In the genomic region with DNA sequence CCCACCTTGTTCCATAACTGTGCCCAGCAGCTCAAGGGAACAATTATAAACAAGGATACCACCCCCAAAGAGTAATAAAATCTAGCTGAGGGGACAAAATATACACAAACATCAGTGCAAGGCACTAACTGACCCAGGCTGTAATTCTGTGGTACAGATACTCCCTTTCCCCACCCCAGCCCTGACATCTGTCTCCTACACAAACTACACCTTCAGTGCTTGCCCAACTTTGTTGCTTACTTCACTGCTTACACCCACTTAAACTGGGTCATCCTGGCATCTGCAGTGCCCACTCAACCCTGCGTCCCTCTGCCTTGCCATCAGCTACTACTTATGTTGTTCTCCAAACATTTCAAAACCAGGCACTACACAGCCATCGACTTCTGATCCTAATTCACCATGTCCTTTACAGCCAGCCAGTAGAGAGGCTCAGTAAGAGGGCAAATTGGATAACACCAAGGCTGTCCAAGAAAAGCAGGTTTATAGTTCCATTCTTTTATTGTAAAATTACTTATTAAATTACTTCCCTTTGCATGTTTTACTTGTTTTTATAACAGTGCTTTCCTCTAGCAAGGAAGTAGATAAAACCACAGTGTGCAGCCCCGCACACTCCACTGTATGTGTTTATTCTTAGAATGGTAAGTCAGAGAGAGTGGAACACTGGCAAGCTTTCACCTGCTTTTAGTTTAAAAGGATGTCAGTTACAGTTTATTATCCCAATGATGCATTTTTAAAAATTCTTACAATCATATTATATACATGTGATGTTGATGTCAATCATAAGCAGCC, we compare ENCODE assay signal across 13 cellular contexts.
DNase-seq lines count a peak whose midpoint lies in the region; ATAC-seq and TF ChIP-seq lines count a peak whose summit lies in the region.
"Had no signal": no experiment of that assay in that cellular context is flagged by ENCODE, and none has a peak within 500 bp of the region (broad histone marks: within the 10 kb centered on the region; RNA-seq: fewer than 3 reads in every experiment).

No MANE protein-coding gene starts in this region.

- TF ChIP-seq CTCF in HEK293 (tag by site-specific recombination; IDR thresholded peaks at IDR 0.05): no peak
- no peak for TF ChIP-seq CTCF in mucosa of descending colon (IDR thresholded peaks at IDR 0.05)

- H3K4me1 ChIP-seq in CD4-positive, alpha-beta memory T cell (ENCODE audit: insufficient read depth, low read length): peaks cover 69% of the 10 kb centered on the region
- H3K4me1 ChIP-seq in HEK293 (ENCODE audit: control insufficient read depth, insufficient read depth, low read length): peaks cover 9% of the 10 kb centered on the region; the same call in 1 of the 2 replicates
- H3K4me1 ChIP-seq in mucosa of descending colon (ENCODE audit: low read depth): peaks cover 2% of the 10 kb centered on the region
- H3K4me1 ChIP-seq: SJCRH30 had no signal

- CTCF ChIA-PET in CD4-positive, alpha-beta memory T cell (lab: Charles Lee; ENCODE audit: partially characterized antibody): interaction anchor here (1.3 to 2.4 kb wide), 2 partner anchors 18 to 342 kb away, joined by 7 to 12 read pairs; no protein-coding TSS in a partner anchor
- CTCF ChIA-PET in HEK293 (lab: Yijun Ruan, JAX): no interaction called here
- CTCF ChIA-PET in activated CD8-positive, alpha-beta T cell treated with anti-CD3 and anti-CD28 coated beads, Interleukin-2, amount 10 ng/mL, durations not matched to agents 7 days and 5 days (lab: Charles Lee): no interaction called here

- H3K36me3 ChIP-seq in CD4-positive, alpha-beta memory T cell (ENCODE audit: insufficient read depth, low read length): no peaks in the 10 kb centered on the region
- no peaks in the 10 kb centered on the region for H3K36me3 ChIP-seq in HEK293 (ENCODE audit: control insufficient read depth in 2 of 2, insufficient read depth in 1 of 2, low read length in 2 of 2)
- no peaks in the 10 kb centered on the region for H3K36me3 ChIP-seq in mucosa of descending colon (ENCODE audit: low read depth)
- H3K36me3 ChIP-seq: esophagus muscularis mucosa, SJCRH30, tibial artery had no signal

- DNase-seq in CD4-positive, alpha-beta memory T cell: peak in 4 of 5 donors; percentile 15 to 26 (median 22)
- peak; percentile 46 for DNase-seq in activated CD8-positive, alpha-beta T cell treated with anti-CD3 and anti-CD28 coated beads, Interleukin-2, amount 10 ng/mL, durations not matched to agents 7 days and 5 days
- DNase-seq in mucosa of descending colon (peak in 1 of 3 donors; percentile 15), retina (no peak), NCI-H2107 (lab: John Stamatoyannopoulos, UW) (no peak), erythroblast (lab: John Stamatoyannopoulos, UW) (no peak)
- DNase-seq: activated gamma-delta T cell treated with Interleukin-2 at 50 U/mL for 16 hours, NCI-H1694 treated with DMSO at 0.1 percent for 48 hours, tibial artery had no signal

- peak; percentile 69 for ATAC-seq in activated CD8-positive, alpha-beta T cell treated with anti-CD3 and anti-CD28 coated beads, Interleukin-2, amount 10 ng/mL, durations not matched to agents 7 days and 5 days
- peak; percentile 76 for ATAC-seq in mucosa of descending colon

- POLR2A ChIA-PET in CD4-positive, alpha-beta memory T cell (lab: Charles Lee; ENCODE audit: partially characterized antibody): interaction anchor here (1.0 to 9.8 kb wide), 17 partner anchors 7 to 342 kb away, joined by 3 to 166 read pairs (median 6); no protein-coding TSS in a partner anchor
- POLR2A ChIA-PET in HEK293 (lab: Yijun Ruan, JAX): no interaction called here
- POLR2A ChIA-PET in activated CD8-positive, alpha-beta T cell treated with anti-CD3 and anti-CD28 coated beads, Interleukin-2, amount 10 ng/mL, durations not matched to agents 7 days and 5 days (lab: Charles Lee): no interaction called here

- no peaks in the 10 kb centered on the region for H3K27me3 Mint-ChIP-seq in CD4-positive, alpha-beta memory T cell
- H3K27me3 Mint-ChIP-seq in activated CD8-positive, alpha-beta T cell treated with anti-CD3 and anti-CD28 coated beads, Interleukin-2, amount 10 ng/mL, durations not matched to agents 7 days and 5 days (ENCODE audit: low read depth): no peaks in the 10 kb centered on the region

- H3K9me3 ChIP-seq in CD4-positive, alpha-beta memory T cell (ENCODE audit: control insufficient read depth in 1 of 2, low read length in 2 of 2): no peaks in the 10 kb centered on the region
- H3K9me3 ChIP-seq in HEK293 (ENCODE audit: control insufficient read depth, insufficient read depth, low read depth, low read length): no peaks in the 10 kb centered on the region
- no peaks in the 10 kb centered on the region for H3K9me3 ChIP-seq in mucosa of descending colon
- H3K9me3 ChIP-seq: esophagus muscularis mucosa, SJCRH30, tibial artery had no signal

- H3K4me1 Mint-ChIP-seq in CD4-positive, alpha-beta memory T cell: peaks cover 53 to 69% (median 58%) of the 10 kb centered on the region in 4 donors
- H3K4me1 Mint-ChIP-seq in activated CD8-positive, alpha-beta T cell treated with anti-CD3 and anti-CD28 coated beads, Interleukin-2, amount 10 ng/mL, durations not matched to agents 7 days and 5 days (ENCODE audit: low read depth): peaks cover 55% of the 10 kb centered on the region

- intact Hi-C loops in CD4-positive, alpha-beta memory T cell (cut with micrococcal nuclease): loop anchor here (10.0 kb wide), 1 partner anchor 52 kb away; no protein-coding TSS in a partner anchor
- intact Hi-C loops in mucosa of descending colon (cut with DNase I, micrococcal nuclease): no loop called here

- TF ChIP-seq POLR2A in erythroblast (IDR thresholded peaks at IDR 0.05; ENCODE audit: low read length): no peak

- H3K27me3 ChIP-seq in CD4-positive, alpha-beta memory T cell (ENCODE audit: insufficient read depth, low read length): no peaks in the 10 kb centered on the region
- H3K27me3 ChIP-seq: esophagus muscularis mucosa, SJCRH30, tibial artery had no signal

- peak overlapping the region; percentile 34 for H3K27ac ChIP-seq in CD4-positive, alpha-beta memory T cell (ENCODE audit: low read depth, low read length)
- no peak overlapping the region; the same call in 1 of the 2 replicates for H3K27ac ChIP-seq in HEK293 (ENCODE audit: extremely low read depth, low read depth, low read length)
- H3K27ac ChIP-seq: esophagus muscularis mucosa, SJCRH30, tibial artery had no signal

- H3K4me3 ChIP-seq in CD4-positive, alpha-beta memory T cell (ENCODE audit: low read length in 2 of 2): peak overlapping the region in 1 of 2 donors; percentile 22
- H3K4me3 ChIP-seq in HEK293 (ENCODE audit: low read depth, low read length) (no peak overlapping the region), mucosa of descending colon (no peak overlapping the region)
- H3K4me3 ChIP-seq: esophagus muscularis mucosa, SJCRH30, skin epidermis, tibial artery had no signal

- peak overlapping the region in 6 of 7 donors; percentile 89 to 98 (median 95) for H3K27ac Mint-ChIP-seq in CD4-positive, alpha-beta memory T cell
- H3K27ac Mint-ChIP-seq in activated CD8-positive, alpha-beta T cell treated with anti-CD3 and anti-CD28 coated beads, Interleukin-2, amount 10 ng/mL, durations not matched to agents 7 days and 5 days: peak overlapping the region; percentile 91

- peaks cover 0 to 9% (median 4%) of the 10 kb centered on the region in 8 donors for H3K9me3 Mint-ChIP-seq in CD4-positive, alpha-beta memory T cell
- H3K9me3 Mint-ChIP-seq in activated CD8-positive, alpha-beta T cell treated with anti-CD3 and anti-CD28 coated beads, Interleukin-2, amount 10 ng/mL, durations not matched to agents 7 days and 5 days (ENCODE audit: insufficient read depth): no peaks in the 10 kb centered on the region

- H3K4me3 Mint-ChIP-seq in CD4-positive, alpha-beta memory T cell: peak overlapping the region in 7 of 8 donors; percentile 59 to 86 (median 73)
- peak overlapping the region; percentile 7 for H3K4me3 Mint-ChIP-seq in activated CD8-positive, alpha-beta T cell treated with anti-CD3 and anti-CD28 coated beads, Interleukin-2, amount 10 ng/mL, durations not matched to agents 7 days and 5 days

- H3K36me3 Mint-ChIP-seq in CD4-positive, alpha-beta memory T cell: peaks cover 14 to 21% of the 10 kb centered on the region in 2 donors
- peaks cover 24% of the 10 kb centered on the region for H3K36me3 Mint-ChIP-seq in activated CD8-positive, alpha-beta T cell treated with anti-CD3 and anti-CD28 coated beads, Interleukin-2, amount 10 ng/mL, durations not matched to agents 7 days and 5 days (ENCODE audit: low read depth)

TF ChIP-seq in HEK293, 187 proteins besides CTCF, POLR2A, EP300 and RAD21 (continues in another document):
- TF ChIP-seq GLIS1 (tag by site-specific recombination; IDR thresholded peaks at IDR 0.05): 0 out of 2 replicates have a peak, but pooled peaks have one; percentile 19
- TF ChIP-seq ZFHX2 (tag by site-specific recombination; conservative IDR thresholded peaks at IDR 0.05): peak; percentile 77
- peak; percentile 70; the same call in 1 of the 2 replicates for TF ChIP-seq OVOL3 (tag by site-specific recombination; IDR thresholded peaks at IDR 0.05)
- no peak for TF ChIP-seq HOXA7 (CRISPR knock-in tag; IDR thresholded peaks at IDR 0.05; ENCODE audit: borderline replicate concordance)
- TF ChIP-seq ZNF341 (tag by site-specific recombination; IDR thresholded peaks at IDR 0.05; ENCODE audit: low read depth): no peak
- peak; percentile 73 for TF ChIP-seq EGR2 (tag by site-specific recombination; IDR thresholded peaks at IDR 0.05; ENCODE audit: low read depth)
- peak; percentile 55; the same call in 1 of the 2 replicates for TF ChIP-seq WT1 (tag by site-specific recombination; IDR thresholded peaks at IDR 0.05)

Comparison
In these comparisons a context has a peak if more than half of its experiments do, and no peak if none do; other contexts are left out.
1. DNase-seq: peak in CD4-positive, alpha-beta memory T cell (4 of 5) and activated CD8-positive, alpha-beta T cell treated with anti-CD3 and anti-CD28 coated beads, Interleukin-2, amount 10 ng/mL, durations not matched to agents 7 days and 5 days (single experiment); none in retina (single experiment), NCI-H2107 (single experiment) and erythroblast (0 of 2).